8 cellular contexts compared by ENCODE assay signal in genomic region chr7:100483728-100484635, GRCh38. TPM values are rescaled to one million over a fixed set of nuclear protein-coding genes. Genes with fewer than 3 reads are reported as not detected.
DNase-seq lines count a peak whose midpoint lies in the region; ATAC-seq and TF ChIP-seq lines count a peak whose summit lies in the region.

Gene NYAP1, plus strand, starts transcription at chr7:100483927. Its CDS starts 1,385 bp downstream, at chr7:100485312.

- DNase-seq in AG04449 (ENCODE audit: low read depth, low spot score) (no peak), GM19238 (ENCODE audit: insufficient read length, low spot score) (peak; percentile 47), colonic mucosa (peak; percentile 64), left lobe of liver (ENCODE audit: low spot score) (no peak), KG1 (lab: John Stamatoyannopoulos, UW) (no peak)
- peak in 2 of 3 donors; percentile 29 to 38 for DNase-seq in stimulated activated CD4-positive, alpha-beta T cell treated with anti-CD3 and anti-CD28 coated beads, TNF-alpha, amount 100 ng/mL, for 1 hour (ENCODE audit: low read depth in 3 of 3, low spot score in 1 of 3)

- H3K4me3 ChIP-seq in AG04449 (ENCODE audit: low read depth, low read length) (peak within 1 kb of the TSS; percentile 58), Loucy (ENCODE audit: low read length, poor library complexity, severe bottlenecking) (peak within 1 kb of the TSS; percentile 75), WI38 (ENCODE audit: low read depth, low read length) (peak within 1 kb of the TSS; percentile 61), colonic mucosa (peak within 1 kb of the TSS; percentile 42)

- POLR2A ChIA-PET in AG04449 (lab: Yijun Ruan, JAX) = interaction anchor here (0.6 kb wide), 1 partner anchor 25 kb away, joined by 3 read pairs; no protein-coding TSS in a partner anchor

- no peaks in the 10 kb centered on the region for H4K20me1 ChIP-seq in Loucy (ENCODE audit: insufficient read depth, low read length, poor library complexity, severe bottlenecking)

- H3K36me3 ChIP-seq in Loucy (ENCODE audit: insufficient read depth, low read length) (no peaks in the 10 kb centered on the region), colonic mucosa (no peaks in the 10 kb centered on the region)

- CTCF ChIA-PET in AG04449 (lab: Yijun Ruan, JAX) = interaction anchor here (0.8 to 12.2 kb wide), 11 partner anchors 6 to 208 kb away, joined by 3 to 257 read pairs (median 16); partner anchors contain the start of gene AGFG2

- no peaks in the 10 kb centered on the region for H3K9me3 ChIP-seq in Loucy (ENCODE audit: insufficient read depth, low read depth, low read length)
- H3K9me3 ChIP-seq in colonic mucosa = no peaks in the 10 kb centered on the region

- H3F3A ChIP-seq in Loucy (ENCODE audit: low read depth) = peaks cover 6% of the 10 kb centered on the region; the same call in 1 of the 2 replicates

- H3K9ac ChIP-seq in Loucy (ENCODE audit: low read depth, low read length, poor library complexity, severe bottlenecking) = peak within 1 kb of the TSS; percentile 41
- H3K9ac ChIP-seq in colonic mucosa (ENCODE audit: low read depth in 2 of 2, low read length in 2 of 2) = peak within 1 kb of the TSS; percentile 46 to 71

- H3K27me3 ChIP-seq in Loucy (ENCODE audit: insufficient read depth, low read length, poor library complexity, severe bottlenecking) (no peaks in the 10 kb centered on the region), colonic mucosa (no peaks in the 10 kb centered on the region)

- peak within 1 kb of the TSS; percentile 96 for H3K4me2 ChIP-seq in Loucy (ENCODE audit: low read depth, low read length, poor library complexity, severe bottlenecking)

- ATAC-seq in left lobe of liver = peak; percentile 26

- peaks cover 9% of the 10 kb centered on the region for H3K4me1 ChIP-seq in Loucy (ENCODE audit: insufficient read depth, low read length, poor library complexity, severe bottlenecking)
- peaks cover 6% of the 10 kb centered on the region for H3K4me1 ChIP-seq in colonic mucosa

- peaks cover under 1% of the 10 kb centered on the region for H3K79me2 ChIP-seq in Loucy (ENCODE audit: insufficient read depth, low read length)

- H2AFZ ChIP-seq in Loucy (ENCODE audit: low read length) = peak within 1 kb of the TSS; percentile 86

- intact Hi-C loops in colonic mucosa (cut with DNase I) = no loop called here

- H3K27ac ChIP-seq in colonic mucosa = no peak within 1 kb of the TSS

- H3K9me2 ChIP-seq in Loucy (replicated peaks; ENCODE audit: low read depth, low read length) = no peaks in the 10 kb centered on the region

- TF ChIP-seq CTCF in AG04449 (IDR thresholded peaks at IDR 0.05; ENCODE audit: insufficient read depth, low read length, missing control alignments) (no peak), Loucy (conservative IDR thresholded peaks at IDR 0.05; ENCODE audit: low read length) (no peak), WI38 (IDR thresholded peaks at IDR 0.05; ENCODE audit: low read depth, low read length) (no peak), colonic mucosa (IDR thresholded peaks at IDR 0.05) (no peak)

RNA-seq across cellular contexts. Expression of gene NYAP1, which starts in this region (rescaled TPM):
- total RNA-seq in colonic mucosa (under 1 TPM; 0.44 to 0.69 TPM), left lobe of liver (0.38 TPM)

Comparison
In these comparisons a context has a peak if more than half of its experiments do, and no peak if none do; other contexts are left out.
1. Peak in DNase-seq, H3K4me3 ChIP-seq and H3K9ac ChIP-seq in colonic mucosa; RNA of the gene not detected or under 1 TPM.
2. Peak in ATAC-seq in left lobe of liver; RNA of the gene not detected or under 1 TPM.
3. DNase-seq: peak in GM19238 (single experiment) and stimulated activated CD4-positive, alpha-beta T cell treated with anti-CD3 and anti-CD28 coated beads, TNF-alpha, amount 100 ng/mL, for 1 hour (2 of 3); none in AG04449 (single experiment), left lobe of liver (single experiment) and KG1 (single experiment).
4. Peak in every context shown above with its lines, with median percentiles within 50 percentile points of each other: H3K4me3 ChIP-seq.